Comparison of ENCODE assay signal across 8 cellular contexts in genomic region chr1:148952938-148953616, GRCh38.
DNase-seq lines count a peak whose midpoint lies in the region; ATAC-seq and TF ChIP-seq lines count a peak whose summit lies in the region.
"Not testable (repeated sequence)": the region's sequence is repeated elsewhere in the genome, so short reads cannot be mapped to it uniquely, and the experiment has no call there.

No MANE protein-coding gene starts in this region.

- not testable (repeated sequence) for H3K9me3 ChIP-seq in ectodermal cell (ENCODE audit: control insufficient read depth, low read length)

- not testable (repeated sequence) for TF ChIP-seq CTCF in GM12864 (IDR thresholded peaks at IDR 0.05; ENCODE audit: low read depth, low read length, missing control alignments)

- not testable (repeated sequence) for H3K27ac ChIP-seq in ectodermal cell (ENCODE audit: insufficient read depth, low read depth, low read length, poor library complexity, severe bottlenecking); urinary bladder (ENCODE audit: low read depth)

- H3K27me3 ChIP-seq in ectodermal cell (ENCODE audit: control insufficient read depth, insufficient read depth, low read length, poor library complexity, severe bottlenecking), result not testable (repeated sequence)

- 19 to 24% methylated on average over 21 to 23 of the region's 28 CpGs for WGBS in ectodermal cell, 2 experiments
- WGBS in urinary bladder, result 7% methylated on average over 24 of the region's 28 CpGs

- ATAC-seq in HG03060 (IDR thresholded peaks at IDR 0.05; ENCODE audit: low read depth, unreplicated experiment), result peak; percentile 5

- H3K4me3 ChIP-seq in GM12864 (ENCODE audit: low read depth, low read length) (peak overlapping the region; percentile 63), ectodermal cell (ENCODE audit: insufficient read depth, low read depth, low read length) (peak overlapping the region; percentile 51), urinary bladder (ENCODE audit: low read depth, low read length) (peak overlapping the region; percentile 38)

- H3K36me3 ChIP-seq in ectodermal cell (ENCODE audit: control insufficient read depth, insufficient read depth, low read length); urinary bladder (ENCODE audit: insufficient read depth): not testable (repeated sequence)

- H3K4me1 ChIP-seq in ectodermal cell (ENCODE audit: control insufficient read depth, insufficient read depth, low read length); urinary bladder (ENCODE audit: insufficient read depth): not testable (repeated sequence)

- not testable (repeated sequence) for DNase-seq in GM12864 (ENCODE audit: low read depth)
- peak; percentile 16 for DNase-seq in NCI-H82 (lab: John Stamatoyannopoulos, UW)
- peak; percentile 3 for DNase-seq in activated T-cell treated with anti-CD3 and anti-CD28 coated beads for 48 hours (ENCODE audit: low read depth)
- DNase-seq in iris pigment epithelial cell (ENCODE audit: low read depth), result peak; percentile 22
- DNase-seq in pons (ENCODE audit: low spot score), result peak; percentile 54
